ENCODE assay signal across 8 cellular contexts in genomic region chr5:157511656-157512644, GRCh38. TPM values are rescaled to one million over a fixed set of nuclear protein-coding genes. Genes with fewer than 3 reads are reported as not detected.
A peak's percentile ranks its signal among the peaks of the same experiment; 100 is the strongest.
DNase-seq lines count a peak whose midpoint lies in the region; ATAC-seq and TF ChIP-seq lines count a peak whose summit lies in the region.

No MANE protein-coding gene starts in this region.

- no TSS peak for BruUV-seq in Panc1 (replicated peaks; lab: Mats Ljungman, UMichigan)

- intact Hi-C loops in Panc1 (cut with micrococcal nuclease; ENCODE audit: unreplicated experiment): no loop called here

- H3K27me3 ChIP-seq in Panc1 (ENCODE audit: control insufficient read depth, insufficient read depth, low read length): no peaks in the 10 kb centered on the region

- no peak overlapping the region for H3K27ac ChIP-seq in Panc1 (ENCODE audit: low read length)

- H3K36me3 ChIP-seq in Panc1 (ENCODE audit: control insufficient read depth, insufficient read depth, low read length): no peaks in the 10 kb centered on the region

- POLR2A ChIA-PET in Panc1 (lab: Charles Lee): no interaction called here

- peak; percentile 97 for DNase-seq in EL
- DNase-seq in Panc1 (ENCODE audit: low read depth, low spot score): peak; percentile 78
- peak; percentile 29 for DNase-seq in cerebellar cortex (ENCODE audit: low spot score)
- DNase-seq in left lobe of liver (ENCODE audit: low spot score): peak; percentile 79
- DNase-seq in stimulated activated CD4-positive, alpha-beta T cell treated with anti-CD3 and anti-CD28 coated beads, Interleukin-4, amount 100 ng/mL, for 24 hours: peak; percentile 58

- TF ChIP-seq CTCF in Panc1 (IDR thresholded peaks at IDR 0.05): no peak

- no peaks in the 10 kb centered on the region; the same call in 1 of the 2 replicates for H3K4me1 ChIP-seq in Panc1 (ENCODE audit: control insufficient read depth, insufficient read depth, low read length)

- H3K9me3 ChIP-seq in Panc1 (ENCODE audit: control insufficient read depth, insufficient read depth, low read depth, low read length): no peaks in the 10 kb centered on the region

- in situ Hi-C loops in Panc1 (cut with HindIII; ENCODE audit: low pct_unique_long_range_greater_than_20kb, low sequenced_read_pairs): no loop called here

- CTCF ChIA-PET in Panc1 (lab: Charles Lee): interaction anchor here (0.6 kb wide), 1 partner anchor 232 kb away, joined by 10 read pairs; the partner anchor contains the start of gene LSM11

- H3K4me3 ChIP-seq in Panc1 (ENCODE audit: low read depth in 2 of 2, low read length in 2 of 2): no peak overlapping the region

- ATAC-seq in Panc1 (peak; percentile 88), left lobe of liver (peak; percentile 87), HG03280 (IDR thresholded peaks at IDR 0.05; ENCODE audit: unreplicated experiment) (no peak), HG03095 (IDR thresholded peaks at IDR 0.05; ENCODE audit: unreplicated experiment) (no peak), GM19035 (IDR thresholded peaks at IDR 0.05; ENCODE audit: unreplicated experiment) (no peak)

RNA-seq across cellular contexts. Expression of gene NIPAL4, which starts 51.9 kb away (rescaled TPM):
- total RNA-seq in Panc1 (2021; ENCODE audit: unreplicated experiment): not detected
- not detected for polyA plus RNA-seq in Panc1 (2012; ENCODE audit: insufficient read length)
- not detected for total RNA-seq in left lobe of liver

Comparison
In these comparisons a context has a peak if more than half of its experiments do, and no peak if none do; other contexts are left out.
1. DNase-seq: peak in every context shown above with its lines; median percentile 97 in EL; 79 in left lobe of liver; 78 in Panc1; 58 in stimulated activated CD4-positive, alpha-beta T cell treated with anti-CD3 and anti-CD28 coated beads, Interleukin-4, amount 100 ng/mL, for 24 hours; 29 in cerebellar cortex.
2. ATAC-seq: peak in Panc1 (single experiment) and left lobe of liver (single experiment); none in HG03280 (single experiment), HG03095 (single experiment) and GM19035 (single experiment).